ENCODE assay signal across 1 cellular context in genomic region chr17:59380474-59380873, GRCh38.
TF ChIP-seq lines count a peak whose summit lies in the region.

No MANE protein-coding gene starts in this region.

TF ChIP-seq in SK-N-SH, 30 proteins besides CTCF, POLR2A, EP300 and RAD21:
- TF ChIP-seq RXRA (IDR thresholded peaks at IDR 0.05; ENCODE audit: borderline replicate concordance, low read depth) (no peak), TCF12 (IDR thresholded peaks at IDR 0.05) (no peak), JUND (IDR thresholded peaks at IDR 0.05) (no peak), MEF2A (IDR thresholded peaks at IDR 0.05; ENCODE audit: borderline replicate concordance, low read depth) (no peak), USF1 (IDR thresholded peaks at IDR 0.05; ENCODE audit: borderline replicate concordance, low read depth) (no peak), NRF1 (IDR thresholded peaks at IDR 0.05; ENCODE audit: low read depth, low read length) (no peak), ELF1 (IDR thresholded peaks at IDR 0.05) (no peak), SMC3 (IDR thresholded peaks at IDR 0.05; ENCODE audit: low read depth, low read length) (no peak), FOXJ3 (CRISPR knock-in tag; IDR thresholded peaks at IDR 0.05) (no peak), REST (IDR thresholded peaks at IDR 0.05; ENCODE audit: low read depth, low read length) (no peak), RCOR1 (IDR thresholded peaks at IDR 0.05; ENCODE audit: low read length) (no peak), CHD2 (IDR thresholded peaks at IDR 0.05; ENCODE audit: low read length, partially characterized antibody) (no peak), USF2 (IDR thresholded peaks at IDR 0.05; ENCODE audit: borderline replicate concordance, low read depth, low read length) (no peak), NFIC (IDR thresholded peaks at IDR 0.05; ENCODE audit: borderline replicate concordance) (no peak), RFX5 (IDR thresholded peaks at IDR 0.05; ENCODE audit: low read length) (no peak)
